Comparison of ENCODE assay signal across 24 cellular contexts in the genomic region with DNA sequence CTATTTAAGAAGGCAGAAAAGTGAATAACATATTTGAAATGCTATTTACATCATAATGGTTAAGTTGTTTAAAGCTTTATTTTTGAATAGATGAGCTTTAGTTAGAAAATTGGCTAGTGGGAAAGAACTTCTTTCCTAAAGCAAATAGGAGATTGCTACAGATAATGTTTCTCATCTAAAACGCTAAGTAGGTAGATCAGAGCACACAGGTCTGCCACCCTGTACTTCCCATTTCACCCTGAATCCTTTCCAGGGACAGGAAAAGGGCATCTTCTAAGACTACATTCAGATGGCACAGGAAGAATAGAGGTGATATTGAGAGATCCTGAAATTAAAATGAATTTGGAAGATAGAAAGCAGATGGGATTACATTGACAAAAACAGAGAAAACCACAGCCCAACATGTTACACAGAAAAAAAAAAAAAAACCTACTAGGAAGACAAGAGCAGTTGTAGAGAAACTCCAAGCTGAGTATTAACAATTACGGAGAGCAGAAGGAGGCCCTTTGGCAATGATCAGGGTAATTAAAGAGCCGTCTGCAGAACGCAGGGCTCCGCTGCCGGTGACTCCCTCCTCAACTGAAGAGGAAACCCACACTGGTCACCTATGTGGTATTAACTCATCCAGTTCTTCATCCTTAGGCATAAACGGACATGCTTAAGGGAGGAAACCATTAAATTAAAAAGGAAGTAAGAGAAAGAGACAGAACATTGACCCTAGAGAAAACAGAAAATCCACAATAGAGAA. TPM values are rescaled to one million over a fixed set of nuclear protein-coding genes. Genes with fewer than 3 reads are reported as not detected.
A peak's percentile ranks its signal among the peaks of the same experiment; 100 is the strongest.
DNase-seq lines count a peak whose midpoint lies in the region.
"Had no signal": no experiment of that assay in that cellular context is flagged by ENCODE, and none has a peak within 500 bp of the region (broad histone marks: within the 10 kb centered on the region; RNA-seq: fewer than 3 reads in every experiment).

No MANE protein-coding gene starts in this region.

- H3K27ac ChIP-seq in substantia nigra (ENCODE audit: low read depth, low read length, poor library complexity, severe bottlenecking) (no peak overlapping the region), SJCRH30 (no peak overlapping the region)
- H3K27ac ChIP-seq: gastroesophageal sphincter, GM23248, HL-60, ovary, right atrium auricular region, SJSA1 had no signal

- peaks cover under 1% of the 10 kb centered on the region for H3K9me3 ChIP-seq in SJCRH30 (replicated peaks)
- H3K9me3 ChIP-seq: ovary, SJSA1 had no signal

- H3K36me3 ChIP-seq in SJCRH30: no peaks in the 10 kb centered on the region
- H3K36me3 ChIP-seq: gastroesophageal sphincter, ovary, right atrium auricular region, SJSA1 had no signal

- no peaks in the 10 kb centered on the region for H3K27me3 ChIP-seq in SJCRH30
- H3K27me3 ChIP-seq: gastroesophageal sphincter, ovary, right atrium auricular region, SJSA1 had no signal

- no peaks in the 10 kb centered on the region for H3K4me1 ChIP-seq in SJCRH30
- H3K4me1 ChIP-seq: right atrium auricular region, SJSA1 had no signal

- DNase-seq in AG08395 (ENCODE audit: low spot score) (peak; percentile 11), GDM1 (lab: John Stamatoyannopoulos, UW) (peak; percentile 13), NOMO-1 treated with DMSO at 0.1 percent for 48 hours (lab: John Stamatoyannopoulos, UW; ENCODE audit: unreplicated experiment) (peak; percentile 94), fibroblast of peridontal ligament (ENCODE audit: extremely low read depth) (peak; percentile 10), substantia nigra (lab: John Stamatoyannopoulos, UW) (no peak), SJCRH30 (no peak)
- no peak for DNase-seq in stimulated activated naive CD4-positive, alpha-beta T cell (lab: John Stamatoyannopoulos, UW)
- DNase-seq: activated naive CD4-positive, alpha-beta T cell treated with anti-CD3 and anti-CD28 coated beads for 36 hours; activated T-cell treated with anti-CD3 and anti-CD28 coated beads, Interleukin-2, amount 50 U/mL, for 48 hours; anterior cingulate cortex; CD8-positive, alpha-beta memory T cell; central memory CD4-positive, alpha-beta T cell; GM23248; IMR-90; kidney glomerular epithelial cell; naive thymus-derived CD8-positive, alpha-beta T cell; NCI-H1048; NCI-H2029; NCI-H526; ovary had no signal

- no peak overlapping the region for H3K4me3 ChIP-seq in SJCRH30
- H3K4me3 ChIP-seq: gastroesophageal sphincter, GM23248, ovary, right atrium auricular region, SJSA1 had no signal

RNA-seq across cellular contexts. Expression of a gene that starts 53.6 kb away (rescaled TPM):
- 0.10 TPM in 1 of 2 replicates, not detected in the other for total RNA-seq in SJCRH30 (2014; rRNA removed; shearing (Covaris generic))
- total RNA-seq: SJSA1 had no signal

Comparison
In these comparisons a context has a peak if more than half of its experiments do, and no peak if none do; other contexts are left out.
1. DNase-seq: peak in AG08395 (single experiment), GDM1 (single experiment), NOMO-1 treated with DMSO at 0.1 percent for 48 hours (single experiment) and fibroblast of peridontal ligament (single experiment); none in stimulated activated naive CD4-positive, alpha-beta T cell (0 of 6), substantia nigra (0 of 49) and SJCRH30 (0 of 2).